1 cellular context compared by ENCODE assay signal in genomic region chr4:159195400-159195799, GRCh38.
TF ChIP-seq lines count a peak whose summit lies in the region.

No MANE protein-coding gene starts in this region.

TF ChIP-seq in K562, 482 proteins besides CTCF, POLR2A, EP300 and RAD21 (continued from another document and continues in another):
- no peak for TF ChIP-seq SMAD3 (CRISPR knock-in tag; conservative IDR thresholded peaks at IDR 0.05)
- TF ChIP-seq, protein P1, sequence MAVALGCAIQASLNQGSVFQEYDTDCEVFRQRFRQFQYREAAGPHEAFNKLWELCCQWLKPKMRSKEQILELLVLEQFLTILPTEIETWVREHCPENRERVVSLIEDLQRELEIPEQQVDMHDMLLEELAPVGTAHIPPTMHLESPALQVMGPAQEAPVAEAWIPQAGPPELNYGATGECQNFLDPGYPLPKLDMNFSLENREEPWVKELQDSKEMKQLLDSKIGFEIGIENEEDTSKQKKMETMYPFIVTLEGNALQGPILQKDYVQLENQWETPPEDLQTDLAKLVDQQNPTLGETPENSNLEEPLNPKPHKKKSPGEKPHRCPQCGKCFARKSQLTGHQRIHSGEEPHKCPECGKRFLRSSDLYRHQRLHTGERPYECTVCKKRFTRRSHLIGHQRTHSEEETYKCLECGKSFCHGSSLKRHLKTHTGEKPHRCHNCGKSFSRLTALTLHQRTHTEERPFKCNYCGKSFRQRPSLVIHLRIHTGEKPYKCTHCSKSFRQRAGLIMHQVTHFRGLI (CRISPR knock-in tag; IDR thresholded peaks at IDR 0.05): no peak
- TF ChIP-seq RBM14 (IDR thresholded peaks at IDR 0.05; ENCODE audit: borderline replicate concordance, insufficient read depth, low read depth, low read length): no peak
- TF ChIP-seq SRSF3 (IDR thresholded peaks at IDR 0.05; ENCODE audit: insufficient read depth, low read length): no peak
- no peak for TF ChIP-seq HMGXB4 (CRISPR knock-in tag; IDR thresholded peaks at IDR 0.05)
- TF ChIP-seq NCOA2 (IDR thresholded peaks at IDR 0.05; ENCODE audit: partially characterized antibody in 2 of 2): no peak
- TF ChIP-seq, protein P2, sequence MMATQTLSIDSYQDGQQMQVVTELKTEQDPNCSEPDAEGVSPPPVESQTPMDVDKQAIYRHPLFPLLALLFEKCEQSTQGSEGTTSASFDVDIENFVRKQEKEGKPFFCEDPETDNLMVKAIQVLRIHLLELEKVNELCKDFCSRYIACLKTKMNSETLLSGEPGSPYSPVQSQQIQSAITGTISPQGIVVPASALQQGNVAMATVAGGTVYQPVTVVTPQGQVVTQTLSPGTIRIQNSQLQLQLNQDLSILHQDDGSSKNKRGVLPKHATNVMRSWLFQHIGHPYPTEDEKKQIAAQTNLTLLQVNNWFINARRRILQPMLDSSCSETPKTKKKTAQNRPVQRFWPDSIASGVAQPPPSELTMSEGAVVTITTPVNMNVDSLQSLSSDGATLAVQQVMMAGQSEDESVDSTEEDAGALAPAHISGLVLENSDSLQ (IDR thresholded peaks at IDR 0.05): peak; percentile 66
- peak; percentile 91 for TF ChIP-seq DPF2 (IDR thresholded peaks at IDR 0.05)
- TF ChIP-seq HES1 (IDR thresholded peaks at IDR 0.05; ENCODE audit: low read depth): 0 out of 2 replicates have a peak, but pooled peaks have one; percentile 19
- TF ChIP-seq CEBPG (CRISPR knock-in tag; IDR thresholded peaks at IDR 0.05): no peak
- TF ChIP-seq CEBPG (tag; conservative IDR thresholded peaks at IDR 0.05 in 1 of 2, IDR thresholded peaks at IDR 0.05 in 1 of 2): no peak
- no peak for TF ChIP-seq HNRNPLL (IDR thresholded peaks at IDR 0.05; ENCODE audit: low read depth, low read length, poor library complexity, severe bottlenecking)
- no peak for TF ChIP-seq U2AF1 (optimal IDR thresholded peaks at IDR 0.05; ENCODE audit: low read depth, low read length)
- TF ChIP-seq ZNF57 (CRISPR knock-in tag; IDR thresholded peaks at IDR 0.05): no peak
- peak; percentile 35 to 62; a peak in 1 of 4 replicates for TF ChIP-seq TBL1XR1 (IDR thresholded peaks at IDR 0.05; ENCODE audit: low read length in 2 of 2)
- no peak for TF ChIP-seq FOXA1 (IDR thresholded peaks at IDR 0.05; ENCODE audit: borderline replicate concordance)
- no peak for TF ChIP-seq PHF8 (IDR thresholded peaks at IDR 0.05; ENCODE audit: borderline replicate concordance, low read length)
- TF ChIP-seq, protein P3, sequence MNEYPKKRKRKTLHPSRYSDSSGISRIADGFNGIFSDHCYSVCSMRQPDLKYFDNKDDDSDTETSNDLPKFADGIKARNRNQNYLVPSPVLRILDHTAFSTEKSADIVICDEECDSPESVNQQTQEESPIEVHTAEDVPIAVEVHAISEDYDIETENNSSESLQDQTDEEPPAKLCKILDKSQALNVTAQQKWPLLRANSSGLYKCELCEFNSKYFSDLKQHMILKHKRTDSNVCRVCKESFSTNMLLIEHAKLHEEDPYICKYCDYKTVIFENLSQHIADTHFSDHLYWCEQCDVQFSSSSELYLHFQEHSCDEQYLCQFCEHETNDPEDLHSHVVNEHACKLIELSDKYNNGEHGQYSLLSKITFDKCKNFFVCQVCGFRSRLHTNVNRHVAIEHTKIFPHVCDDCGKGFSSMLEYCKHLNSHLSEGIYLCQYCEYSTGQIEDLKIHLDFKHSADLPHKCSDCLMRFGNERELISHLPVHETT (CRISPR knock-in tag; conservative IDR thresholded peaks at IDR 0.05 in 1 of 2, IDR thresholded peaks at IDR 0.05 in 1 of 2): no peak
- 0 out of 3 replicates have a peak, but pooled peaks of 1 of the 2 experiments have one; percentile 14 for TF ChIP-seq CBX3 (IDR thresholded peaks at IDR 0.05; ENCODE audit: borderline replicate concordance in 1 of 2, low read length in 2 of 2)
- TF ChIP-seq KAT7 (CRISPR knock-in tag; IDR thresholded peaks at IDR 0.05; ENCODE audit: borderline replicate concordance): no peak
- TF ChIP-seq ESRRA (IDR thresholded peaks at IDR 0.05; ENCODE audit: borderline replicate concordance, low read depth): no peak
- no peak for TF ChIP-seq NR2C2 (CRISPR knock-in tag; IDR thresholded peaks at IDR 0.05)
- TF ChIP-seq NR2C2 (tag; IDR thresholded peaks at IDR 0.05): no peak
- TF ChIP-seq MLX (CRISPR knock-in tag; conservative IDR thresholded peaks at IDR 0.05): no peak
- no peak for TF ChIP-seq ZNF280A (IDR thresholded peaks at IDR 0.05; ENCODE audit: low read depth, partially characterized antibody)
- TF ChIP-seq ZC3H4 (CRISPR knock-in tag; IDR thresholded peaks at IDR 0.05; ENCODE audit: borderline replicate concordance): no peak
- TF ChIP-seq ZC3H11A (IDR thresholded peaks at IDR 0.05; ENCODE audit: low read depth, low read length): no peak
- no peak for TF ChIP-seq RAD51 (IDR thresholded peaks at IDR 0.05; ENCODE audit: borderline replicate concordance, low read depth)
- no peak for TF ChIP-seq NONO (IDR thresholded peaks at IDR 0.05; ENCODE audit: low read depth in 2 of 2, low read length in 1 of 2)
- TF ChIP-seq EHMT2 (IDR thresholded peaks at IDR 0.05): no peak
- TF ChIP-seq NR1H2 (CRISPR knock-in tag; IDR thresholded peaks at IDR 0.05): no peak
- no peak for TF ChIP-seq HDAC8 (tag; IDR thresholded peaks at IDR 0.05)
- TF ChIP-seq LARP7 (IDR thresholded peaks at IDR 0.05): no peak
- peak; percentile 19; the same call in 1 of the 2 replicates for TF ChIP-seq CUX1 (CRISPR knock-in tag; IDR thresholded peaks at IDR 0.05)
- TF ChIP-seq, protein P4, sequence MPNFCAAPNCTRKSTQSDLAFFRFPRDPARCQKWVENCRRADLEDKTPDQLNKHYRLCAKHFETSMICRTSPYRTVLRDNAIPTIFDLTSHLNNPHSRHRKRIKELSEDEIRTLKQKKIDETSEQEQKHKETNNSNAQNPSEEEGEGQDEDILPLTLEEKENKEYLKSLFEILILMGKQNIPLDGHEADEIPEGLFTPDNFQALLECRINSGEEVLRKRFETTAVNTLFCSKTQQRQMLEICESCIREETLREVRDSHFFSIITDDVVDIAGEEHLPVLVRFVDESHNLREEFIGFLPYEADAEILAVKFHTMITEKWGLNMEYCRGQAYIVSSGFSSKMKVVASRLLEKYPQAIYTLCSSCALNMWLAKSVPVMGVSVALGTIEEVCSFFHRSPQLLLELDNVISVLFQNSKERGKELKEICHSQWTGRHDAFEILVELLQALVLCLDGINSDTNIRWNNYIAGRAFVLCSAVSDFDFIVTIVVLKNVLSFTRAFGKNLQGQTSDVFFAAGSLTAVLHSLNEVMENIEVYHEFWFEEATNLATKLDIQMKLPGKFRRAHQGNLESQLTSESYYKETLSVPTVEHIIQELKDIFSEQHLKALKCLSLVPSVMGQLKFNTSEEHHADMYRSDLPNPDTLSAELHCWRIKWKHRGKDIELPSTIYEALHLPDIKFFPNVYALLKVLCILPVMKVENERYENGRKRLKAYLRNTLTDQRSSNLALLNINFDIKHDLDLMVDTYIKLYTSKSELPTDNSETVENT (CRISPR knock-in tag; IDR thresholded peaks at IDR 0.05): no peak
- no peak for TF ChIP-seq SIRT6 (IDR thresholded peaks at IDR 0.05; ENCODE audit: low read depth, low read length)
- 0 out of 2 replicates have a peak, but pooled peaks have one; percentile 54 for TF ChIP-seq MTA3 (IDR thresholded peaks at IDR 0.05; ENCODE audit: borderline replicate concordance)
- TF ChIP-seq ZEB2 (IDR thresholded peaks at IDR 0.05): no peak
- peak; percentile 44; the same call in 1 of the 2 replicates for TF ChIP-seq CREM (IDR thresholded peaks at IDR 0.05; ENCODE audit: low read depth)
- TF ChIP-seq POLR3A (IDR thresholded peaks at IDR 0.05; ENCODE audit: borderline replicate concordance, extremely low read depth, insufficient read depth, insufficient read length): no peak
- no peak for TF ChIP-seq POLR2G (IDR thresholded peaks at IDR 0.05; ENCODE audit: low read depth, low read length)
- no peak for TF ChIP-seq TCF7L2 (IDR thresholded peaks at IDR 0.05; ENCODE audit: low read depth, low read length)
- no peak for TF ChIP-seq SAP30 (IDR thresholded peaks at IDR 0.05; ENCODE audit: borderline replicate concordance, insufficient read depth, low read depth, low read length, poor library complexity, severe bottlenecking)
- TF ChIP-seq ZNF699 (CRISPR knock-in tag; IDR thresholded peaks at IDR 0.05; ENCODE audit: insufficient replicate concordance): no peak
